Comparison of ENCODE assay signal across 21 cellular contexts in genomic region chr11:37109205-37109585, GRCh38.
A peak's percentile ranks its signal among the peaks of the same experiment; 100 is the strongest.
DNase-seq lines count a peak whose midpoint lies in the region; ATAC-seq and TF ChIP-seq lines count a peak whose summit lies in the region.
"Had no signal": no experiment of that assay in that cellular context is flagged by ENCODE, and none has a peak within 500 bp of the region (broad histone marks: within the 10 kb centered on the region; RNA-seq: fewer than 3 reads in every experiment).

No MANE protein-coding gene starts in this region.

- peak overlapping the region; percentile 49 for H3K27ac ChIP-seq in cardiac muscle cell
- no peak overlapping the region for H3K27ac ChIP-seq in mesendoderm (ENCODE audit: low read depth, low read length)

- H3K4me1 ChIP-seq in cardiac muscle cell (ENCODE audit: low read depth) (no peaks in the 10 kb centered on the region), mesendoderm (ENCODE audit: control insufficient read depth, low read depth, low read length) (no peaks in the 10 kb centered on the region)
- H3K4me1 ChIP-seq: Caco-2 had no signal

- DNase-seq in cardiac muscle cell (ENCODE audit: low read depth in 1 of 2, low spot score in 1 of 2) (no peak), left ventricle myocardium superior (no peak), epithelial cell of esophagus (ENCODE audit: low read depth) (peak; percentile 11), mesendoderm (no peak), cortex of kidney (lab: John Stamatoyannopoulos, UW) (no peak), KG1 (lab: John Stamatoyannopoulos, UW) (no peak)
- DNase-seq: Caco-2; CD4-positive, alpha-beta T cell; GDM1; HCEC 1CT; IMR-90; Karpas-422; MG63; NCI-H1092 treated with DMSO at 0.1 percent for 48 hours; NCI-H146; NCI-H2029 treated with DMSO at 0.1 percent for 48 hours; NCI-H2171; NCI-H526 had no signal

- no peak overlapping the region for H2BK15ac ChIP-seq in mesendoderm (replicated peaks; ENCODE audit: low read depth)

- H3K36me3 ChIP-seq in cardiac muscle cell (no peaks in the 10 kb centered on the region), mesendoderm (ENCODE audit: control insufficient read depth, insufficient read depth, low read length) (no peaks in the 10 kb centered on the region)
- H3K36me3 ChIP-seq: MG63 had no signal

- H3K4me2 ChIP-seq in mesendoderm (ENCODE audit: low read length): no peak overlapping the region
- H3K4me2 ChIP-seq: GM23338 had no signal

- intact Hi-C loops in left ventricle myocardium superior (cut with micrococcal nuclease): no loop called here

- no peak overlapping the region for H2AK5ac ChIP-seq in mesendoderm (ENCODE audit: low read length)

- H4K5ac ChIP-seq in mesendoderm (ENCODE audit: low read length): no peak overlapping the region

- no peak overlapping the region for H2BK5ac ChIP-seq in mesendoderm (ENCODE audit: low read length)

- no peak overlapping the region for H3K56ac ChIP-seq in mesendoderm (ENCODE audit: low read length)

- TF ChIP-seq CTCF in cardiac muscle cell (IDR thresholded peaks at IDR 0.05; ENCODE audit: low read depth, low read length) (no peak), epithelial cell of esophagus (IDR thresholded peaks at IDR 0.05; ENCODE audit: insufficient read depth, low read depth, low read length, missing control alignments) (no peak)

- H3K23ac ChIP-seq in mesendoderm (ENCODE audit: low read length): no peak overlapping the region

- no peak overlapping the region for H3K9ac ChIP-seq in mesendoderm (ENCODE audit: low read length)

- peak overlapping the region; percentile 56 for H4K8ac ChIP-seq in mesendoderm (ENCODE audit: low read depth, low read length)

- ATAC-seq in left ventricle myocardium superior: no peak
- ATAC-seq in HG02623 (IDR thresholded peaks at IDR 0.05; ENCODE audit: unreplicated experiment): no peak
- no peak for ATAC-seq in GM19397 (IDR thresholded peaks at IDR 0.05; ENCODE audit: unreplicated experiment)
- ATAC-seq: GM23338 had no signal

- H3K18ac ChIP-seq in mesendoderm (ENCODE audit: low read length): no peak overlapping the region

- no peaks in the 10 kb centered on the region for H3K79me2 ChIP-seq in mesendoderm (ENCODE audit: control insufficient read depth, insufficient read depth, low read length)

- no peaks in the 10 kb centered on the region for H3K9me3 ChIP-seq in cardiac muscle cell (ENCODE audit: low read depth)
- H3K9me3 ChIP-seq: Caco-2, MG63 had no signal

- no peak overlapping the region for H3K4me3 ChIP-seq in cardiac muscle cell
- H3K4me3 ChIP-seq in epithelial cell of esophagus (ENCODE audit: low read length): no peak overlapping the region
- no peak overlapping the region for H3K4me3 ChIP-seq in mesendoderm (ENCODE audit: low read length)
- H3K4me3 ChIP-seq: GM23338, MG63 had no signal

- H3K27me3 ChIP-seq in cardiac muscle cell: no peaks in the 10 kb centered on the region
- H3K27me3 ChIP-seq in mesendoderm (ENCODE audit: insufficient read depth, low read length, poor library complexity): no peaks in the 10 kb centered on the region
- H3K27me3 ChIP-seq: MG63 had no signal

- no peak overlapping the region for H2BK120ac ChIP-seq in mesendoderm (ENCODE audit: low read depth, low read length)

- H3K4ac ChIP-seq in mesendoderm (ENCODE audit: low read depth, low read length): no peak overlapping the region

- H3K79me1 ChIP-seq in mesendoderm (ENCODE audit: low read length): no peaks in the 10 kb centered on the region
